21 cellular contexts compared by ENCODE assay signal in the genomic region with DNA sequence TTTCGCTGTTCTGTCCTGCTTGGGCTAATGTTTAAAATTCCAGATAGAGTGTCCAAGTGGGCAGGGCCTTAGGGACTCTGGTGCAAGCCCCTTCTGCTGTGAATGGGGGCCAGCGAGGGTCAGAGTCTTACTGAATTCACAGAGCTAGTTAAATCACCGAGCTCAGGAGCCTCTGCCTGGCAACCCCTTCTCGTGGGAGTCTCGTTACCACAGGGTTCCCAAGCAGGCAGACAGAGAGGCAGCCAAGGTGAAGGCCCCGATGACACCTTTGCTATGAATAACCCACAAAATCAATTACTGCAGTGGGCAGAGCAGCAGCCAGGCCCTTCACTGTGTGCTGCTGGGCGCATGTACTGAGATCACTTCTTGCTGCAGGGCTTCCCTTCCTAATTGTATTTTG. TPM values are rescaled to one million over a fixed set of nuclear protein-coding genes. Genes with fewer than 3 reads are reported as not detected.
"Had no signal": no experiment of that assay in that cellular context is flagged by ENCODE, and none has a peak within 500 bp of the region (broad histone marks: within the 10 kb centered on the region; RNA-seq: fewer than 3 reads in every experiment).

No MANE protein-coding gene starts in this region.

- H3K4me3 ChIP-seq: ascending aorta, breast epithelium, esophagus muscularis mucosa, gastroesophageal sphincter, stomach, thoracic aorta had no signal

- H3K27me3 Mint-ChIP-seq: activated CD4-positive, alpha-beta T cell treated with anti-CD3 and anti-CD28 coated beads, Interleukin-2, amount 10 ng/mL, durations not matched to agents 7 days and 5 days; activated naive CD4-positive, alpha-beta T cell treated with anti-CD3 and anti-CD28 coated beads, Interleukin-2, amount 50 U/mL, for 24 hours; progenitor cell of endocrine pancreas had no signal

- H3K27ac Mint-ChIP-seq: activated CD4-positive, alpha-beta T cell treated with anti-CD3 and anti-CD28 coated beads, Interleukin-2, amount 10 ng/mL, durations not matched to agents 7 days and 5 days; activated CD8-positive, alpha-beta T cell treated with anti-CD3 and anti-CD28 coated beads, Interleukin-2, amount 10 ng/mL, durations not matched to agents 7 days and 5 days; activated naive CD4-positive, alpha-beta T cell treated with anti-CD3 and anti-CD28 coated beads, Interleukin-2, amount 50 U/mL, for 24 hours; immature natural killer cell; stimulated activated effector memory CD8-positive, alpha-beta T cell treated with anti-CD3 and anti-CD28 coated beads, Interleukin-12 subunit alpha, Interleukin-12 subunit beta, amount 100 ng/mL, for 72 hours; T-helper 1 cell treated with Interleukin-12 subunit alpha and Interleukin-12 subunit beta and Interleukin-4 antibody, amounts not matched to agents 30 μg/mL and 1 μg/mL, for 36 hours had no signal

- H3K27me3 ChIP-seq: ascending aorta, breast epithelium, esophagus muscularis mucosa, gastroesophageal sphincter, stomach had no signal

- H3K36me3 ChIP-seq: ascending aorta, breast epithelium, esophagus muscularis mucosa, gastroesophageal sphincter, stomach, thoracic aorta had no signal

- DNase-seq: activated CD4-positive, alpha-beta T cell treated with anti-CD3 and anti-CD28 coated beads, Interleukin-2, amount 10 ng/mL, durations not matched to agents 7 days and 5 days; activated CD8-positive, alpha-beta T cell treated with anti-CD3 and anti-CD28 coated beads, Interleukin-2, amount 10 ng/mL, durations not matched to agents 7 days and 5 days; activated gamma-delta T cell; activated T-cell treated with anti-CD3 and anti-CD28 coated beads, Interleukin-2, amount 50 U/mL, for 48 hours; effector CD4-positive, alpha-beta T cell; immature natural killer cell; left colon; midbrain; stimulated activated CD4-positive, alpha-beta T cell treated with anti-CD3 and anti-CD28 coated beads, Interleukin-4, amount 100 ng/mL, for 24 hours; stomach had no signal

- H3K36me3 Mint-ChIP-seq: activated naive CD4-positive, alpha-beta T cell treated with anti-CD3 and anti-CD28 coated beads, Interleukin-2, amount 50 U/mL, for 24 hours; immature natural killer cell; stimulated activated effector memory CD8-positive, alpha-beta T cell treated with anti-CD3 and anti-CD28 coated beads, Interleukin-12 subunit alpha, Interleukin-12 subunit beta, amount 100 ng/mL, for 72 hours had no signal

- H3K4me1 ChIP-seq: breast epithelium, gastroesophageal sphincter, stomach had no signal

- H3K9me3 Mint-ChIP-seq: activated naive CD4-positive, alpha-beta T cell treated with anti-CD3 and anti-CD28 coated beads, Interleukin-2, amount 50 U/mL, for 24 hours; immature natural killer cell; neural crest cell; stimulated activated effector memory CD8-positive, alpha-beta T cell treated with anti-CD3 and anti-CD28 coated beads, Interleukin-12 subunit alpha, Interleukin-12 subunit beta, amount 100 ng/mL, for 72 hours had no signal

- H3K4me3 Mint-ChIP-seq: activated CD4-positive, alpha-beta T cell treated with anti-CD3 and anti-CD28 coated beads, Interleukin-2, amount 10 ng/mL, durations not matched to agents 7 days and 5 days; activated CD8-positive, alpha-beta T cell treated with anti-CD3 and anti-CD28 coated beads, Interleukin-2, amount 10 ng/mL, durations not matched to agents 7 days and 5 days; activated naive CD4-positive, alpha-beta T cell treated with anti-CD3 and anti-CD28 coated beads, Interleukin-2, amount 50 U/mL, for 24 hours; immature natural killer cell; neural crest cell; stimulated activated effector memory CD8-positive, alpha-beta T cell treated with anti-CD3 and anti-CD28 coated beads, Interleukin-12 subunit alpha, Interleukin-12 subunit beta, amount 100 ng/mL, for 72 hours; T-helper 1 cell treated with Interleukin-12 subunit alpha and Interleukin-12 subunit beta and Interleukin-4 antibody, amounts not matched to agents 30 μg/mL and 1 μg/mL, for 36 hours had no signal

- H3K9me3 ChIP-seq: ascending aorta, breast epithelium, esophagus muscularis mucosa, gastroesophageal sphincter, stomach, thoracic aorta had no signal

- H3K4me1 Mint-ChIP-seq: activated CD4-positive, alpha-beta T cell treated with anti-CD3 and anti-CD28 coated beads, Interleukin-2, amount 10 ng/mL, durations not matched to agents 7 days and 5 days; activated naive CD4-positive, alpha-beta T cell treated with anti-CD3 and anti-CD28 coated beads, Interleukin-2, amount 50 U/mL, for 24 hours; stimulated activated effector memory CD8-positive, alpha-beta T cell treated with anti-CD3 and anti-CD28 coated beads, Interleukin-12 subunit alpha, Interleukin-12 subunit beta, amount 100 ng/mL, for 72 hours had no signal

- ATAC-seq: activated CD8-positive, alpha-beta T cell treated with anti-CD3 and anti-CD28 coated beads, Interleukin-2, amount 10 ng/mL, durations not matched to agents 7 days and 5 days; gastroesophageal sphincter; left colon; sciatic nerve; stimulated activated effector memory CD8-positive, alpha-beta T cell treated with anti-CD3 and anti-CD28 coated beads, Interleukin-12 subunit alpha, Interleukin-12 subunit beta, amount 100 ng/mL, for 72 hours had no signal

- H3K27ac ChIP-seq: breast epithelium, esophagus muscularis mucosa, gastroesophageal sphincter, stomach had no signal

RNA-seq across cellular contexts. Expression of gene SPSB4, which starts 56.9 kb away (rescaled TPM):
- total RNA-seq: activated CD4-positive, alpha-beta T cell treated with anti-CD3 and anti-CD28 coated beads, Interleukin-2, amount 10 ng/mL, durations not matched to agents 7 days and 5 days; activated CD8-positive, alpha-beta T cell treated with anti-CD3 and anti-CD28 coated beads, Interleukin-2, amount 10 ng/mL, durations not matched to agents 7 days and 5 days; ascending aorta had no signal
